Comparison of ENCODE assay signal across 8 cellular contexts in the genomic region with DNA sequence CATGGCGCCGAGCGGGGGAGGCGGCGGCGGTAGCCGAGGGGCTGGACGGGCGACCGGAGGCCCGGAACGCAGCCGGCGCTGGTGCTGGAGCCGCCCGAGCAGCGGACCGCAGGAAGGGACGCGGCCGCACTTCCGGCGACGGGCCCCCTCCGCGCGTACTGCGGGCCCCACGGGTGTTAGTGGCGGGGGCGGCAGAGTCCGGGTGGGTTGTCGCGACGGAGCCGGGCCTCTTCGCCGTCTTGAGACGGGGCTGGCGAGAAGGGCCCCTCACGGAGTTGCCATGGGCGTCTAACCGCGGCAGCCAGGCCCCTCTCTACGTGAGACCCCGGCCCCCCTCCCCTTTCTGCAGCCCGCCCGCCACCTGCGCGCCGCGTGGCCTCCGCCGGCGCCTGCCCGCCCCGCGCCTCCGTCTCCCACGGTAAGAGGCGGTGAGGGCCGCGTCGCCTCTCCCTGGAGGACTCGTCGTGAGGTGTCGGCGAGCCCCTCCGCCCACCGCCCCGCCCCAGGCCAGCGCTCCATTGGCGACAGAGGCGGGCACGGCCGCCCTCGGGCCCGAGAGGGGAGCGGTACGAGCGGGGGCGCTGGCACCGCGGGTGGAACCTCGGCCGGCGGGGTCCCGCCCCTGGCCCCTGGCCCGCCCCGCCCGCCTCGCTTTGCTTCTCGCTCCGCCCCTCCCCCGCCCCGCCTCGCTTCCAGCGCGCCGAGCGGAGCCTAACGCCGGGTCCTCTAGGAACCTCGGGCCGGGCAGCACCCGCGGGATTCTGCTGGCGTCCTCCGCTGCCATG. TPM values are rescaled to one million over a fixed set of nuclear protein-coding genes. Genes with fewer than 3 reads are reported as not detected.
DNase-seq lines count a peak whose midpoint lies in the region; ATAC-seq and TF ChIP-seq lines count a peak whose summit lies in the region.

A gene with protein sequence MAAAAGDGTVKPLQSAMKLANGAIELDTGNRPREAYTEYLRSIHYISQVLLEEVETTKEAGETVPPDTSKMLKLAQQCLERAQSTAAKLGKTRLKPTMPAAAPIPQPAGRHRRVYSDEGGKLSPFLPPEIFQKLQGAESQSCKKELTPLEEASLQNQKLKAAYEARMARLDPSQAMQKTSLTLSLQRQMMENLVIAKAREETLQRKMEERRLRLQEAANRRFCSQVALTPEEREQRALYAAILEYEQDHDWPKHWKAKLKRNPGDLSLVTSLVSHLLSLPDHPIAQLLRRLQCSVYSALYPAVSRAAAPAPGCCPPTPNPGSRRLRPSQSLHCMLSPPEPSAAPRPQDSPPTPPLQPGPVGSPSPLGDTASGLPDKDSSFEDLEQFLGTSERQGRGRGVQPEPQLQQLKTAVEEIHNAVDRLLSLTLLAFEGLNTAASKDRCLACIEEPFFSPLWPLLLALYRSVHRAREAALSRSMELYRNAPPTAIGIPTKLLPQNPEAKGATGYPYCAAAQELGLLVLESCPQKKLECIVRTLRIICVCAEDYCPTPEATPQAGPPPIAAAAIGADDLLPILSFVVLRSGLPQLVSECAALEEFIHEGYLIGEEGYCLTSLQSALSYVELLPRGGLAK (minus strand): TSS at position 40 of the 785 bp plus-strand sequence. CDS start 37 bp downstream, at position 3.
A gene with protein sequence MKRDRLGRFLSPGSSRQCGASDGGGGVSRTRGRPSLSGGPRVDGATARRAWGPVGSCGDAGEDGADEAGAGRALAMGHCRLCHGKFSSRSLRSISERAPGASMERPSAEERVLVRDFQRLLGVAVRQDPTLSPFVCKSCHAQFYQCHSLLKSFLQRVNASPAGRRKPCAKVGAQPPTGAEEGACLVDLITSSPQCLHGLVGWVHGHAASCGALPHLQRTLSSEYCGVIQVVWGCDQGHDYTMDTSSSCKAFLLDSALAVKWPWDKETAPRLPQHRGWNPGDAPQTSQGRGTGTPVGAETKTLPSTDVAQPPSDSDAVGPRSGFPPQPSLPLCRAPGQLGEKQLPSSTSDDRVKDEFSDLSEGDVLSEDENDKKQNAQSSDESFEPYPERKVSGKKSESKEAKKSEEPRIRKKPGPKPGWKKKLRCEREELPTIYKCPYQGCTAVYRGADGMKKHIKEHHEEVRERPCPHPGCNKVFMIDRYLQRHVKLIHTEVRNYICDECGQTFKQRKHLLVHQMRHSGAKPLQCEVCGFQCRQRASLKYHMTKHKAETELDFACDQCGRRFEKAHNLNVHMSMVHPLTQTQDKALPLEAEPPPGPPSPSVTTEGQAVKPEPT (plus strand): TSS at position 679 of the 785 bp plus-strand sequence. CDS start 104 bp downstream, at position 783.

- H3K4me3 ChIP-seq in CD4-positive, alpha-beta memory T cell (ENCODE audit: low read length in 2 of 2), result peak within 1 kb of the TSS; percentile 78 to 96
- H3K4me3 ChIP-seq in HUES48 (ENCODE audit: low read depth, low read length), result peak within 1 kb of the TSS; percentile 75
- peak within 1 kb of the TSS; percentile 79 for H3K4me3 ChIP-seq in fibroblast of pulmonary artery (replicated peaks; ENCODE audit: low read depth, low read length)

- peaks cover 12 to 17% of the 10 kb centered on the region in 2 donors for H3K36me3 Mint-ChIP-seq in CD4-positive, alpha-beta memory T cell
- peaks cover 28% of the 10 kb centered on the region for H3K36me3 Mint-ChIP-seq in activated T-helper 17 cell treated with anti-CD3 and anti-CD28 coated beads, Interleukin-2, amount 50 U/mL, for 72 hours (ENCODE audit: low read depth)
- H3K36me3 Mint-ChIP-seq in natural killer cell treated with Interleukin-12 subunit alpha and Interleukin-12 subunit beta and Interleukin-15 and Interleukin-18, amount 100 ng/mL, for 72 hours, result no peaks in the 10 kb centered on the region

- TF ChIP-seq CTCF in fibroblast of pulmonary artery (IDR thresholded peaks at IDR 0.05; ENCODE audit: low read length, missing control alignments), result no peak

- peak within 1 kb of the TSS; percentile 65 for H3K9ac ChIP-seq in HUES48 (ENCODE audit: low read depth, low read length)

- intact Hi-C loops in CD4-positive, alpha-beta memory T cell (cut with micrococcal nuclease), result loop anchor here (1.0 to 5.0 kb wide), 2 partner anchors 10 to 141 kb away; no protein-coding TSS in a partner anchor

- no peaks in the 10 kb centered on the region for H3K9me3 ChIP-seq in CD4-positive, alpha-beta memory T cell (ENCODE audit: control insufficient read depth in 1 of 2, low read length in 2 of 2)
- H3K9me3 ChIP-seq in HUES48 (ENCODE audit: control insufficient read depth, insufficient read depth, low read length), result no peaks in the 10 kb centered on the region

- H3K4me1 Mint-ChIP-seq in CD4-positive, alpha-beta memory T cell, result peaks cover 13 to 35% (median 25%) of the 10 kb centered on the region in 4 donors
- H3K4me1 Mint-ChIP-seq in activated T-helper 17 cell treated with anti-CD3 and anti-CD28 coated beads, Interleukin-2, amount 50 U/mL, for 72 hours, result peaks cover 21% of the 10 kb centered on the region
- peaks cover 45 to 46% of the 10 kb centered on the region in 2 donors for H3K4me1 Mint-ChIP-seq in natural killer cell treated with Interleukin-12 subunit alpha and Interleukin-12 subunit beta and Interleukin-15 and Interleukin-18, amount 100 ng/mL, for 72 hours (ENCODE audit: low read depth in 2 of 2)

- H3K27me3 Mint-ChIP-seq in CD4-positive, alpha-beta memory T cell, result no peaks in the 10 kb centered on the region
- H3K27me3 Mint-ChIP-seq in activated T-helper 17 cell treated with anti-CD3 and anti-CD28 coated beads, Interleukin-2, amount 50 U/mL, for 72 hours, result no peaks in the 10 kb centered on the region
- H3K27me3 Mint-ChIP-seq in natural killer cell treated with Interleukin-12 subunit alpha and Interleukin-12 subunit beta and Interleukin-15 and Interleukin-18, amount 100 ng/mL, for 72 hours, result no peaks in the 10 kb centered on the region

- peak within 1 kb of the TSS; percentile 92 to 99 (median 99) for H3K4me3 Mint-ChIP-seq in CD4-positive, alpha-beta memory T cell
- H3K4me3 Mint-ChIP-seq in activated T-helper 17 cell treated with anti-CD3 and anti-CD28 coated beads, Interleukin-2, amount 50 U/mL, for 72 hours, result peak within 1 kb of the TSS; percentile 86
- H3K4me3 Mint-ChIP-seq in natural killer cell treated with Interleukin-12 subunit alpha and Interleukin-12 subunit beta and Interleukin-15 and Interleukin-18, amount 100 ng/mL, for 72 hours, result peak within 1 kb of the TSS; percentile 97

- POLR2A ChIA-PET in CD4-positive, alpha-beta memory T cell (lab: Charles Lee; ENCODE audit: partially characterized antibody), result interaction anchor here (0.6 to 3.5 kb wide), 13 partner anchors 9 to 191 kb away, joined by 3 to 39 read pairs (median 7); a partner anchor contains a TSS

- H3K9me3 Mint-ChIP-seq in CD4-positive, alpha-beta memory T cell, result no peaks in the 10 kb centered on the region
- H3K9me3 Mint-ChIP-seq in activated T-helper 17 cell treated with anti-CD3 and anti-CD28 coated beads, Interleukin-2, amount 50 U/mL, for 72 hours, result no peaks in the 10 kb centered on the region
- no peaks in the 10 kb centered on the region for H3K9me3 Mint-ChIP-seq in natural killer cell treated with Interleukin-12 subunit alpha and Interleukin-12 subunit beta and Interleukin-15 and Interleukin-18, amount 100 ng/mL, for 72 hours

- H3K27ac Mint-ChIP-seq in CD4-positive, alpha-beta memory T cell, result peak within 1 kb of the TSS; percentile 97 to 100 (median 99)
- peak within 1 kb of the TSS; percentile 82 for H3K27ac Mint-ChIP-seq in activated T-helper 17 cell treated with anti-CD3 and anti-CD28 coated beads, Interleukin-2, amount 50 U/mL, for 72 hours
- H3K27ac Mint-ChIP-seq in natural killer cell treated with Interleukin-12 subunit alpha and Interleukin-12 subunit beta and Interleukin-15 and Interleukin-18, amount 100 ng/mL, for 72 hours, result peak within 1 kb of the TSS; percentile 95 to 96

- CTCF ChIA-PET in CD4-positive, alpha-beta memory T cell (lab: Charles Lee; ENCODE audit: partially characterized antibody), result interaction anchor here (2.7 kb wide), 1 partner anchor 15 kb away, joined by 12 read pairs; no protein-coding TSS in a partner anchor

- H3K27ac ChIP-seq in CD4-positive, alpha-beta memory T cell (ENCODE audit: low read depth, low read length), result peak within 1 kb of the TSS; percentile 89
- peak within 1 kb of the TSS; percentile 88 for H3K27ac ChIP-seq in HUES48 (ENCODE audit: low read depth, low read length)

- ATAC-seq in GM19463 (IDR thresholded peaks at IDR 0.05; ENCODE audit: unreplicated experiment), result peak; percentile 54
- ATAC-seq in activated T-helper 17 cell treated with anti-CD3 and anti-CD28 coated beads, Interleukin-2, amount 50 U/mL, for 72 hours (replicated peaks), result peak; percentile 63
- peak; percentile 67 to 80 for ATAC-seq in natural killer cell treated with Interleukin-12 subunit alpha and Interleukin-12 subunit beta and Interleukin-15 and Interleukin-18, amount 100 ng/mL, for 72 hours
- peak; percentile 55 for ATAC-seq in stimulated activated naive CD8-positive, alpha-beta T cell treated with anti-CD3 and anti-CD28 coated beads, Interleukin-15, Interleukin-2, amounts not matched to agents 100 U/mL and 50 U/mL, for 24 hours

- peaks cover 49% of the 10 kb centered on the region for H3K4me1 ChIP-seq in CD4-positive, alpha-beta memory T cell (ENCODE audit: insufficient read depth, low read length)
- peaks cover 4% of the 10 kb centered on the region; the same call in 1 of the 2 replicates for H3K4me1 ChIP-seq in HUES48 (ENCODE audit: control insufficient read depth, insufficient read depth, low read length)

- H3K27me3 ChIP-seq in CD4-positive, alpha-beta memory T cell (ENCODE audit: insufficient read depth, low read length), result no peaks in the 10 kb centered on the region
- H3K27me3 ChIP-seq in HUES48 (ENCODE audit: control insufficient read depth, insufficient read depth, low read length), result peaks cover 56% of the 10 kb centered on the region

- DNase-seq in CD4-positive, alpha-beta memory T cell, result peak; percentile 81 to 84 (median 81)
- DNase-seq in RPMI7951 (ENCODE audit: low read depth) (peak; percentile 78), fibroblast of pulmonary artery (ENCODE audit: low read depth) (peak; percentile 78)
- DNase-seq in natural killer cell treated with Interleukin-12 subunit alpha and Interleukin-12 subunit beta and Interleukin-15 and Interleukin-18, amount 100 ng/mL, for 72 hours (ENCODE audit: low spot score), result peak; percentile 87
- DNase-seq in stimulated activated naive CD8-positive, alpha-beta T cell treated with anti-CD3 and anti-CD28 coated beads, Interleukin-15, Interleukin-2, amounts not matched to agents 100 U/mL and 50 U/mL, for 24 hours, result peak; percentile 89

- peaks cover 17% of the 10 kb centered on the region for H3K36me3 ChIP-seq in CD4-positive, alpha-beta memory T cell (ENCODE audit: insufficient read depth, low read length)
- H3K36me3 ChIP-seq in HUES48 (ENCODE audit: control insufficient read depth, insufficient read depth, low read length), result peaks cover 18% of the 10 kb centered on the region; the same call in 1 of the 2 replicates

RNA-seq across cellular contexts. Expression of the first gene that starts in this region (rescaled TPM):
- total RNA-seq in CD4-positive, alpha-beta memory T cell, result 10 to 100 TPM; 13.0 to 13.6 TPM
- polyA plus RNA-seq in CD4-positive, alpha-beta memory T cell, result 1 to 10 TPM in 1 of 2 donors, under 1 TPM in 1; 0.48 to 1.0 TPM
- 2.8 and 3.5 TPM in 2 replicates for total RNA-seq in RPMI7951 (2014; rRNA removed; shearing (Covaris generic))
- total RNA-seq in activated T-helper 17 cell treated with anti-CD3 and anti-CD28 coated beads, Interleukin-2, amount 50 U/mL, for 72 hours, result 1 to 10 TPM; 1.7 to 4.1 TPM
- total RNA-seq in natural killer cell treated with Interleukin-12 subunit alpha and Interleukin-12 subunit beta and Interleukin-15 and Interleukin-18, amount 100 ng/mL, for 72 hours, result 10 to 100 TPM in 1 of 2 donors, 1 to 10 TPM in 1; 9.0 to 11.0 TPM

RNA-seq across cellular contexts. Expression of the second gene that starts in this region (rescaled TPM):
- 100 to 1,000 TPM; 141 to 143 TPM for total RNA-seq in CD4-positive, alpha-beta memory T cell
- 10 to 100 TPM in 1 of 2 donors, 1 to 10 TPM in 1; 9.5 to 53.7 TPM for polyA plus RNA-seq in CD4-positive, alpha-beta memory T cell
- 6.8 and 11.4 TPM in 2 replicates for total RNA-seq in RPMI7951 (2014; rRNA removed; shearing (Covaris generic))
- 10 to 100 TPM; 24.7 to 31.1 TPM for total RNA-seq in activated T-helper 17 cell treated with anti-CD3 and anti-CD28 coated beads, Interleukin-2, amount 50 U/mL, for 72 hours
- total RNA-seq in natural killer cell treated with Interleukin-12 subunit alpha and Interleukin-12 subunit beta and Interleukin-15 and Interleukin-18, amount 100 ng/mL, for 72 hours, result 10 to 100 TPM; 36.0 to 72.1 TPM

Comparison
In these comparisons a context has a peak if more than half of its experiments do, and no peak if none do; other contexts are left out.
1. Peak in every context shown above with its lines: DNase-seq, ATAC-seq, H3K4me3 ChIP-seq and H3K27ac ChIP-seq.